ENCODE assay signal across 11 cellular contexts in genomic region chr1:20366076-20366765, GRCh38.
DNase-seq lines count a peak whose midpoint lies in the region; FAIRE-seq and TF ChIP-seq lines count a peak whose summit lies in the region.
"Had no signal": no experiment of that assay in that cellular context is flagged by ENCODE, and none has a peak within 500 bp of the region (broad histone marks: within the 10 kb centered on the region; RNA-seq: fewer than 3 reads in every experiment).

No MANE protein-coding gene starts in this region.

- H3K4me3 ChIP-seq in adrenal gland: peak overlapping the region in 1 of 4 donors; percentile 49
- no peak overlapping the region for H3K4me3 ChIP-seq in small intestine (ENCODE audit: low read depth in 1 of 2, low read length in 2 of 2)

- H3K27me3 ChIP-seq in adrenal gland: peaks cover 22% of the 10 kb centered on the region
- peaks cover 0 to 21% of the 10 kb centered on the region in 2 donors for H3K27me3 ChIP-seq in small intestine (ENCODE audit: control insufficient read depth in 2 of 2, insufficient read depth in 2 of 2, low read length in 2 of 2)

- H3K36me3 ChIP-seq in adrenal gland (replicated peaks in 1 of 2) (no peaks in the 10 kb centered on the region), small intestine (ENCODE audit: control insufficient read depth in 2 of 2, insufficient read depth in 2 of 2, low read length in 2 of 2) (no peaks in the 10 kb centered on the region)

- no peak for TF ChIP-seq CTCF in adrenal gland (IDR thresholded peaks at IDR 0.05)

- intact Hi-C loops in adrenal gland (cut with DNase I): loop anchor here in 1 of 2 donors (5.0 kb wide), 1 partner anchor 126 kb away; no protein-coding TSS in a partner anchor

- DNase-seq in NCI-H1092 treated with DMSO at 0.1 percent for 48 hours (lab: John Stamatoyannopoulos, UW) (peak; percentile 21), adrenal gland (peak in 4 of 7 donors; percentile 24 to 76 (median 48)), iPS-NIHi11 (ENCODE audit: low spot score) (peak; percentile 40), small intestine (peak; percentile 12), COLO829 (ENCODE audit: low spot score) (no peak), GF-D8 (lab: John Stamatoyannopoulos, UW) (no peak)
- no peak for DNase-seq in stimulated activated CD4-positive, alpha-beta T cell treated with anti-CD3 and anti-CD28 coated beads, Interleukin-4, amount 100 ng/mL, for 24 hours
- DNase-seq: activated B cell treated with CpG ODN at 0.5 μM for 24 hours; activated naive CD4-positive, alpha-beta T cell treated with anti-CD3 and anti-CD28 coated beads, Interleukin-2, amount 10 ng/mL, durations not matched to agents 7 days and 5 days; NCI-H774 had no signal

- 0 to 3% (median 2%) methylated on average over 15 to 80 of the region's 80 CpGs for WGBS in adrenal gland, 4 donors
- 3 to 7% (median 4%) methylated on average over 69 to 80 of the region's 80 CpGs for WGBS in small intestine, 3 donors

- H3K27ac ChIP-seq in adrenal gland: no peak overlapping the region
- no peak overlapping the region for H3K27ac ChIP-seq in small intestine (ENCODE audit: low read depth in 1 of 2, low read length in 1 of 2)

- H3K4me1 ChIP-seq in adrenal gland (replicated peaks in 1 of 2) (peaks cover 0 to 13% of the 10 kb centered on the region in 2 donors), small intestine (ENCODE audit: control insufficient read depth in 2 of 2, insufficient read depth in 1 of 2, low read depth in 1 of 2, low read length in 1 of 2) (no peaks in the 10 kb centered on the region)

- H3K9me3 ChIP-seq in adrenal gland (replicated peaks in 1 of 3): no peaks in the 10 kb centered on the region
- no peaks in the 10 kb centered on the region for H3K9me3 ChIP-seq in small intestine (ENCODE audit: control insufficient read depth, low read depth)

- no peak for TF ChIP-seq POLR2A in adrenal gland (IDR thresholded peaks at IDR 0.05)

- FAIRE-seq in small intestine (lab: Jason Lieb, UNC): no peak
- FAIRE-seq: HTR-8/SVneo had no signal

Comparison
In these comparisons a context has a peak if more than half of its experiments do, and no peak if none do; other contexts are left out.
1. DNase-seq: peak in NCI-H1092 treated with DMSO at 0.1 percent for 48 hours (single experiment), adrenal gland (4 of 7), iPS-NIHi11 (single experiment) and small intestine (single experiment); none in COLO829 (single experiment), stimulated activated CD4-positive, alpha-beta T cell treated with anti-CD3 and anti-CD28 coated beads, Interleukin-4, amount 100 ng/mL, for 24 hours (single experiment) and GF-D8 (single experiment).